In genomic region chr3:29183346-29184087, GRCh38 we compare ENCODE assay signal across 14 cellular contexts.
DNase-seq lines count a peak whose midpoint lies in the region; ATAC-seq, FAIRE-seq and TF ChIP-seq lines count a peak whose summit lies in the region.
"Had no signal": no experiment of that assay in that cellular context is flagged by ENCODE, and none has a peak within 500 bp of the region (broad histone marks: within the 10 kb centered on the region; RNA-seq: fewer than 3 reads in every experiment).

No MANE protein-coding gene starts in this region.

- no peak for ATAC-seq in GM21825 (IDR thresholded peaks at IDR 0.05; ENCODE audit: unreplicated experiment)
- ATAC-seq: left colon had no signal

- FAIRE-seq in GM19239 (lab: Jason Lieb, UNC), result no peak
- FAIRE-seq: frontal cortex had no signal

- CTCF ChIA-PET in RWPE1 (lab: Yijun Ruan, JAX), result no interaction called here

- no peak overlapping the region for H3K27ac ChIP-seq in RWPE1
- H3K27ac ChIP-seq: WERI-Rb-1 had no signal

- no peak for TF ChIP-seq CTCF in RWPE1 (conservative IDR thresholded peaks at IDR 0.05; ENCODE audit: low read depth)

- DNase-seq in GM03348 (ENCODE audit: low spot score) (peak; percentile 47), RWPE1 (ENCODE audit: low spot score) (peak; percentile 17), astrocyte of the hippocampus (ENCODE audit: low read depth, low spot score) (peak; percentile 65), skeletal muscle cell (ENCODE audit: low read depth) (peak; percentile 69), SHP77 treated with DMSO at 0.1 percent for 48 hours (lab: John Stamatoyannopoulos, UW) (no peak), GM19239 (ENCODE audit: insufficient read length, low spot score) (no peak), iPS-NIHi7 (ENCODE audit: extremely low spot score) (no peak)
- DNase-seq: DMS 273 treated with DMSO at 0.1 percent for 48 hours, KG1, left colon, RPMI8226, WERI-Rb-1 had no signal

- H3K4me3 ChIP-seq in skeletal muscle cell (ENCODE audit: low read depth, low read length), result no peak overlapping the region

- POLR2A ChIA-PET in RWPE1 (lab: Yijun Ruan, JAX; ENCODE audit: low non-redundant PET), result no interaction called here

Comparison
In these comparisons a context has a peak if more than half of its experiments do, and no peak if none do; other contexts are left out.
1. DNase-seq: peak in GM03348 (single experiment), RWPE1 (single experiment), astrocyte of the hippocampus (single experiment) and skeletal muscle cell (single experiment); none in SHP77 treated with DMSO at 0.1 percent for 48 hours (single experiment), GM19239 (single experiment) and iPS-NIHi7 (single experiment).